In the genomic region with DNA sequence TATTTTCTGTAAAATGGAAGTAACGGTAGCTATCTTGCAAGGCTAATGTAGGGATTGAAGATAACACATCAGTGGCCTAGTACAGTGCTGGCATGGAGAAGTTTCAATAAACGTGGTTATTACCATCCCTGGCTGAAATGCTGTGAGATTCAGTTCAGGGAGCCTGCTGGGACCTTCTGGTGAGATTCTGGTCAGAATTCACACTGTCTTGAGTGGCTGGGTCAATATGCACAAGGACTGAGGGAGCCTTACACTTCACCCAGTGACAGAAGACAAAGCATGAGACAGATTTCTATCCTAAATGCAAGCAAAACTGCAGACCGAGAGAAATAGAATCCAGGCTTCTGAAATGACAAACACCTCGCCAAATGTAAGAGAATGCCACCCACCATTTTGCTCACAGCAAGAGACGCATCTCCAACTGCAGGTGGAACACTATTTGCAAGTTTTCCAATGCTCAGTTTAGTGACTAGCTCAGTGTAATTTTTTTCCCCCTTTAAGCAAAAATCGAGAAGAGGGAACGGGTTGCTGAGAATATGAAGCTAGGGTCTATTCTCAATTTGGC, we compare ENCODE assay signal across 1 cellular context.
TF ChIP-seq lines count a peak whose summit lies in the region.

No MANE protein-coding gene starts in this region.

TF ChIP-seq in GM23338, 12 proteins besides CTCF, POLR2A, EP300 and RAD21:
- TF ChIP-seq, protein P1, sequence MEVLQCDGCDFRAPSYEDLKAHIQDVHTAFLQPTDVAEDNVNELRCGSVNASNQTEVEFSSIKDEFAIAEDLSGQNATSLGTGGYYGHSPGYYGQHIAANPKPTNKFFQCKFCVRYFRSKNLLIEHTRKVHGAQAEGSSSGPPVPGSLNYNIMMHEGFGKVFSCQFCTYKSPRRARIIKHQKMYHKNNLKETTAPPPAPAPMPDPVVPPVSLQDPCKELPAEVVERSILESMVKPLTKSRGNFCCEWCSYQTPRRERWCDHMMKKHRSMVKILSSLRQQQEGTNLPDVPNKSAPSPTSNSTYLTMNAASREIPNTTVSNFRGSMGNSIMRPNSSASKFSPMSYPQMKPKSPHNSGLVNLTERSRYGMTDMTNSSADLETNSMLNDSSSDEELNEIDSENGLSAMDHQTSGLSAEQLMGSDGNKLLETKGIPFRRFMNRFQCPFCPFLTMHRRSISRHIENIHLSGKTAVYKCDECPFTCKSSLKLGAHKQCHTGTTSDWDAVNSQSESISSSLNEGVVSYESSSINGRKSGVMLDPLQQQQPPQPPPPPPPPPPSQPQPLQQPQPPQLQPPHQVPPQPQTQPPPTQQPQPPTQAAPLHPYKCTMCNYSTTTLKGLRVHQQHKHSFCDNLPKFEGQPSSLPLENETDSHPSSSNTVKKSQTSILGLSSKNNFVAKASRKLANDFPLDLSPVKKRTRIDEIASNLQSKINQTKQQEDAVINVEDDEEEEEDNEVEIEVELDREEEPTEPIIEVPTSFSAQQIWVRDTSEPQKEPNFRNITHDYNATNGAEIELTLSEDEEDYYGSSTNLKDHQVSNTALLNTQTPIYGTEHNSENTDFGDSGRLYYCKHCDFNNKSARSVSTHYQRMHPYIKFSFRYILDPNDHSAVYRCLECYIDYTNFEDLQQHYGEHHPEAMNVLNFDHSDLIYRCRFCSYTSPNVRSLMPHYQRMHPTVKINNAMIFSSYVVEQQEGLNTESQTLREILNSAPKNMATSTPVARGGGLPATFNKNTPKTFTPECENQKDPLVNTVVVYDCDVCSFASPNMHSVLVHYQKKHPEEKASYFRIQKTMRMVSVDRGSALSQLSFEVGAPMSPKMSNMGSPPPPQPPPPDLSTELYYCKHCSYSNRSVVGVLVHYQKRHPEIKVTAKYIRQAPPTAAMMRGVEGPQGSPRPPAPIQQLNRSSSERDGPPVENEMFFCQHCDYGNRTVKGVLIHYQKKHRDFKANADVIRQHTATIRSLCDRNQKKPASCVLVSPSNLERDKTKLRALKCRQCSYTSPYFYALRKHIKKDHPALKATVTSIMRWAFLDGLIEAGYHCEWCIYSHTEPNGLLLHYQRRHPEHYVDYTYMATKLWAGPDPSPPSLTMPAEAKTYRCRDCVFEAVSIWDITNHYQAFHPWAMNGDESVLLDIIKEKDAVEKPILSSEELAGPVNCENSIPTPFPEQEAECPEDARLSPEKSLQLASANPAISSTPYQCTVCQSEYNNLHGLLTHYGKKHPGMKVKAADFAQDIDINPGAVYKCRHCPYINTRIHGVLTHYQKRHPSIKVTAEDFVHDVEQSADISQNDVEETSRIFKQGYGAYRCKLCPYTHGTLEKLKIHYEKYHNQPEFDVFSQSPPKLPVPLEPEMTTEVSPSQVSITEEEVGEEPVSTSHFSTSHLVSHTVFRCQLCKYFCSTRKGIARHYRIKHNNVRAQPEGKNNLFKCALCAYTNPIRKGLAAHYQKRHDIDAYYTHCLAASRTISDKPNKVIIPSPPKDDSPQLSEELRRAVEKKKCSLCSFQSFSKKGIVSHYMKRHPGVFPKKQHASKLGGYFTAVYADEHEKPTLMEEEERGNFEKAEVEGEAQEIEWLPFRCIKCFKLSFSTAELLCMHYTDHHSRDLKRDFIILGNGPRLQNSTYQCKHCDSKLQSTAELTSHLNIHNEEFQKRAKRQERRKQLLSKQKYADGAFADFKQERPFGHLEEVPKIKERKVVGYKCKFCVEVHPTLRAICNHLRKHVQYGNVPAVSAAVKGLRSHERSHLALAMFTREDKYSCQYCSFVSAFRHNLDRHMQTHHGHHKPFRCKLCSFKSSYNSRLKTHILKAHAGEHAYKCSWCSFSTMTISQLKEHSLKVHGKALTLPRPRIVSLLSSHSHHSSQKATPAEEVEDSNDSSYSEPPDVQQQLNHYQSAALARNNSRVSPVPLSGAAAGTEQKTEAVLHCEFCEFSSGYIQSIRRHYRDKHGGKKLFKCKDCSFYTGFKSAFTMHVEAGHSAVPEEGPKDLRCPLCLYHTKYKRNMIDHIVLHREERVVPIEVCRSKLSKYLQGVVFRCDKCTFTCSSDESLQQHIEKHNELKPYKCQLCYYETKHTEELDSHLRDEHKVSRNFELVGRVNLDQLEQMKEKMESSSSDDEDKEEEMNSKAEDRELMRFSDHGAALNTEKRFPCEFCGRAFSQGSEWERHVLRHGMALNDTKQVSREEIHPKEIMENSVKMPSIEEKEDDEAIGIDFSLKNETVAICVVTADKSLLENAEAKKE (CRISPR knock-in tag; IDR thresholded peaks at IDR 0.05) = no peak
- TF ChIP-seq, protein P2, sequence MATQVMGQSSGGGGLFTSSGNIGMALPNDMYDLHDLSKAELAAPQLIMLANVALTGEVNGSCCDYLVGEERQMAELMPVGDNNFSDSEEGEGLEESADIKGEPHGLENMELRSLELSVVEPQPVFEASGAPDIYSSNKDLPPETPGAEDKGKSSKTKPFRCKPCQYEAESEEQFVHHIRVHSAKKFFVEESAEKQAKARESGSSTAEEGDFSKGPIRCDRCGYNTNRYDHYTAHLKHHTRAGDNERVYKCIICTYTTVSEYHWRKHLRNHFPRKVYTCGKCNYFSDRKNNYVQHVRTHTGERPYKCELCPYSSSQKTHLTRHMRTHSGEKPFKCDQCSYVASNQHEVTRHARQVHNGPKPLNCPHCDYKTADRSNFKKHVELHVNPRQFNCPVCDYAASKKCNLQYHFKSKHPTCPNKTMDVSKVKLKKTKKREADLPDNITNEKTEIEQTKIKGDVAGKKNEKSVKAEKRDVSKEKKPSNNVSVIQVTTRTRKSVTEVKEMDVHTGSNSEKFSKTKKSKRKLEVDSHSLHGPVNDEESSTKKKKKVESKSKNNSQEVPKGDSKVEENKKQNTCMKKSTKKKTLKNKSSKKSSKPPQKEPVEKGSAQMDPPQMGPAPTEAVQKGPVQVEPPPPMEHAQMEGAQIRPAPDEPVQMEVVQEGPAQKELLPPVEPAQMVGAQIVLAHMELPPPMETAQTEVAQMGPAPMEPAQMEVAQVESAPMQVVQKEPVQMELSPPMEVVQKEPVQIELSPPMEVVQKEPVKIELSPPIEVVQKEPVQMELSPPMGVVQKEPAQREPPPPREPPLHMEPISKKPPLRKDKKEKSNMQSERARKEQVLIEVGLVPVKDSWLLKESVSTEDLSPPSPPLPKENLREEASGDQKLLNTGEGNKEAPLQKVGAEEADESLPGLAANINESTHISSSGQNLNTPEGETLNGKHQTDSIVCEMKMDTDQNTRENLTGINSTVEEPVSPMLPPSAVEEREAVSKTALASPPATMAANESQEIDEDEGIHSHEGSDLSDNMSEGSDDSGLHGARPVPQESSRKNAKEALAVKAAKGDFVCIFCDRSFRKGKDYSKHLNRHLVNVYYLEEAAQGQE (IDR thresholded peaks at IDR 0.05; ENCODE audit: unreplicated experiment) = no peak
- no peak for TF ChIP-seq ZNF114 (CRISPR knock-in tag; IDR thresholded peaks at IDR 0.05)
- no peak for TF ChIP-seq JUNB (IDR thresholded peaks at IDR 0.05; ENCODE audit: unreplicated experiment)
- TF ChIP-seq, protein P3, sequence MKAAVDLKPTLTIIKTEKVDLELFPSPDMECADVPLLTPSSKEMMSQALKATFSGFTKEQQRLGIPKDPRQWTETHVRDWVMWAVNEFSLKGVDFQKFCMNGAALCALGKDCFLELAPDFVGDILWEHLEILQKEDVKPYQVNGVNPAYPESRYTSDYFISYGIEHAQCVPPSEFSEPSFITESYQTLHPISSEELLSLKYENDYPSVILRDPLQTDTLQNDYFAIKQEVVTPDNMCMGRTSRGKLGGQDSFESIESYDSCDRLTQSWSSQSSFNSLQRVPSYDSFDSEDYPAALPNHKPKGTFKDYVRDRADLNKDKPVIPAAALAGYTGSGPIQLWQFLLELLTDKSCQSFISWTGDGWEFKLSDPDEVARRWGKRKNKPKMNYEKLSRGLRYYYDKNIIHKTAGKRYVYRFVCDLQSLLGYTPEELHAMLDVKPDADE (IDR thresholded peaks at IDR 0.05) = no peak
- no peak for TF ChIP-seq STAT1 (IDR thresholded peaks at IDR 0.05; ENCODE audit: unreplicated experiment)
- no peak for TF ChIP-seq CREB1 (CRISPR knock-in tag; IDR thresholded peaks at IDR 0.05; ENCODE audit: low read depth)
- TF ChIP-seq EZH2phosphoT487 (IDR thresholded peaks at IDR 0.05; ENCODE audit: unreplicated experiment) = no peak
- no peak for TF ChIP-seq EZH2 (IDR thresholded peaks at IDR 0.05; ENCODE audit: low read depth, unreplicated experiment)
- no peak for TF ChIP-seq ZNF331 (CRISPR knock-in tag; IDR thresholded peaks at IDR 0.05; ENCODE audit: low read depth)
- TF ChIP-seq NANOG (IDR thresholded peaks at IDR 0.05; ENCODE audit: borderline replicate concordance) = no peak
- no peak for TF ChIP-seq POLR2AphosphoS5 (IDR thresholded peaks at IDR 0.05; ENCODE audit: low read depth)
TF ChIP-seq in GM23338: peak in this region for 0.
